9 cellular contexts compared by ENCODE assay signal in genomic region chr9:15349892-15350761, GRCh38. TPM values are rescaled to one million over a fixed set of nuclear protein-coding genes. Genes with fewer than 3 reads are reported as not detected.
DNase-seq lines count a peak whose midpoint lies in the region; ATAC-seq, FAIRE-seq and TF ChIP-seq lines count a peak whose summit lies in the region.
"Had no signal": no experiment of that assay in that cellular context is flagged by ENCODE, and none has a peak within 500 bp of the region (broad histone marks: within the 10 kb centered on the region; RNA-seq: fewer than 3 reads in every experiment).

No MANE protein-coding gene starts in this region.

- H3K27me3 ChIP-seq in heart left ventricle, result no peaks in the 10 kb centered on the region

- H3K4me1 ChIP-seq in heart left ventricle, result no peaks in the 10 kb centered on the region

- intact Hi-C loops in heart left ventricle (cut with DNase I), result no loop called here

- no peak for TF ChIP-seq CTCF in heart left ventricle (IDR thresholded peaks at IDR 0.05)

- no peak for FAIRE-seq in HTR-8/SVneo (lab: Jason Lieb, UNC)
- FAIRE-seq: TTC549 had no signal

- no peaks in the 10 kb centered on the region for H3K36me3 ChIP-seq in heart left ventricle

- no peak overlapping the region for H3K4me3 ChIP-seq in heart left ventricle

- ATAC-seq in SK-N-SH treated with all-trans-retinoic acid at 6 μM for 48 hours, result no peak
- ATAC-seq in GM18505 (IDR thresholded peaks at IDR 0.05; ENCODE audit: unreplicated experiment), result no peak
- ATAC-seq in HG02981 (IDR thresholded peaks at IDR 0.05; ENCODE audit: unreplicated experiment), result no peak
- ATAC-seq in heart left ventricle, result no peak

- H3K27ac ChIP-seq in heart left ventricle, result no peak overlapping the region

- TF ChIP-seq POLR2A in GM18505 (IDR thresholded peaks at IDR 0.05; ENCODE audit: borderline replicate concordance, extremely low read depth, insufficient read depth, insufficient read length) (no peak), heart left ventricle (IDR thresholded peaks at IDR 0.05) (no peak)

- DNase-seq in DMS53 treated with DMSO at 0.1 percent for 48 hours (lab: John Stamatoyannopoulos, UW; ENCODE audit: unreplicated experiment) (peak; percentile 47), HTR-8/SVneo (ENCODE audit: insufficient read length, low spot score) (peak; percentile 5), renal cortical epithelial cell (ENCODE audit: low read depth) (peak; percentile 31), heart left ventricle (no peak)
- DNase-seq: NCI-H2171 had no signal

- no peaks in the 10 kb centered on the region for H3K9me3 ChIP-seq in heart left ventricle

- WGBS in heart left ventricle, 4 donors, result 75 to 82% (median 77%) methylated on average over 7 of the region's 7 CpGs

TF ChIP-seq in SK-N-SH treated with all-trans-retinoic acid at 6 μM for 48 hours, 23 proteins besides CTCF, POLR2A, EP300 and RAD21:
- TF ChIP-seq CREB5 (CRISPR knock-in tag; IDR thresholded peaks at IDR 0.05; ENCODE audit: low read depth) (no peak), ISL1 (CRISPR knock-in tag; IDR thresholded peaks at IDR 0.05) (peak; percentile 15; the same call in 1 of the 2 replicates)

RNA-seq across cellular contexts. Expression of gene TTC39B, which starts 43.1 kb away (rescaled TPM):
- total RNA-seq in renal cortical epithelial cell (7.1 and 17.1 TPM in 2 replicates), heart left ventricle (1 to 10 TPM; 1.0 to 5.9 (median 1.5) TPM)
- polyA plus RNA-seq in heart left ventricle, result under 1 TPM; 0.42 to 0.51 TPM

Comparison
In these comparisons a context has a peak if more than half of its experiments do, and no peak if none do; other contexts are left out.
1. DNase-seq: peak in DMS53 treated with DMSO at 0.1 percent for 48 hours (single experiment), HTR-8/SVneo (single experiment) and renal cortical epithelial cell (single experiment); none in heart left ventricle (0 of 5).